Comparison of ENCODE assay signal across 8 cellular contexts in the genomic region with DNA sequence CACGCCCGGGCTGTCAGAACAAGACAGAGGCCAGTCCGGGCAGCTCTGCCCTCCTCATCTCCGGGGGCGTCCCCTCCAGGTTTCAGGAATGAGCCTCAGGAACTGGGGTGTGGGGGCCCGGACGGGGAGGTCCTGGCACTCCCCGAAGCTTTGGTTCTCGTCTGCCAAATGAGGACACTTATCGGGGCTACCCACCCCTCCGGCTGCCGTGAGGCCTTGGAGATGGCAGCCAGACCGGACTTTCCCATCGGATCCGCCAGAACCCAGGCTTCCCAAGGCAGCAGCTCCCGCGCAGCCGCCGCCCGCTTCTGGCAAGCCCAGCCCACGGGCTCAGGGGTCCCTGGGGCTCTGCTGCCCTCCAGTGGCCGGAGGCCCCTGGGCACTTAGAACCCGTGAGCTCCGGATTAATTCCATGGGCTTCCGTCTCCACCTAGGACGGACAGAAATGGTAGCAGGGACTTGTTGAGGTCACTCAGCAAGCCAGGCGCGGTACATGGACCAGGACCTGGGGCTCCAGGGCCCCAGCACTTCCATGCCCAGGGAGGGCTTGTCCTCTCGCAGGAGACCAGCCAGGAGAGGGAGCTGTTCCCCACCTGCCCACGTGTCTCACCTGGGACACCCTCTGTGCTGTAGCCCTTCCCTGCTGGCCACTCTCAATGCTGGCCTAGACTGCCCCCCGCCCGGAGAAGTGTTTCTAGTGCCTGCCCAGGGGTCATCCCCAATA.
A peak's percentile ranks its signal among the peaks of the same experiment; 100 is the strongest.
DNase-seq lines count a peak whose midpoint lies in the region; TF ChIP-seq lines count a peak whose summit lies in the region.

No MANE protein-coding gene starts in this region.

- peak overlapping the region; percentile 93 for H2AFZ ChIP-seq in OCI-LY7 (ENCODE audit: low read length)

- peak; percentile 35 for TF ChIP-seq POLR2A in erythroblast (IDR thresholded peaks at IDR 0.05; ENCODE audit: low read length)

- no peak overlapping the region; the same call in 1 of the 2 replicates for H3K9ac ChIP-seq in HUES64 (ENCODE audit: low read depth, low read length)
- H3K9ac ChIP-seq in muscle layer of colon (ENCODE audit: low read length) = no peak overlapping the region

- WGBS in HUES64 = 24% methylated on average over 32 of the region's 32 CpGs

- H3K4me1 ChIP-seq in BE2C = peaks cover 11% of the 10 kb centered on the region
- H3K4me1 ChIP-seq in HUES64 (ENCODE audit: insufficient read depth, low read length) = peaks cover 8% of the 10 kb centered on the region; the same call in 1 of the 2 replicates
- H3K4me1 ChIP-seq in OCI-LY7 (ENCODE audit: insufficient read depth, low read length, poor library complexity, severe bottlenecking) = peaks cover 36% of the 10 kb centered on the region
- H3K4me1 ChIP-seq in muscle layer of colon (ENCODE audit: insufficient read depth, low read length) = peaks cover 12% of the 10 kb centered on the region

- BruUV-seq in OCI-LY7 (replicated peaks; lab: Mats Ljungman, UMichigan) = no TSS peak

- no peaks in the 10 kb centered on the region for H3K9me2 ChIP-seq in OCI-LY7 (ENCODE audit: insufficient read depth, low read length)

- H3K79me2 ChIP-seq in OCI-LY7 (ENCODE audit: insufficient read depth, low read depth, low read length) = no peaks in the 10 kb centered on the region

- H3K36me3 ChIP-seq in BE2C = no peaks in the 10 kb centered on the region
- H3K36me3 ChIP-seq in HUES64 (ENCODE audit: insufficient read depth, low read length) = no peaks in the 10 kb centered on the region
- no peaks in the 10 kb centered on the region for H3K36me3 ChIP-seq in OCI-LY7 (ENCODE audit: insufficient read depth, low read length)
- no peaks in the 10 kb centered on the region for H3K36me3 ChIP-seq in muscle layer of colon (ENCODE audit: insufficient read depth, low read length)

- DNase-seq in BE2C = peak; percentile 92
- peak; percentile 91 for DNase-seq in GM19240 (ENCODE audit: insufficient read length, low spot score)
- DNase-seq in OCI-LY7 (ENCODE audit: low spot score) = peak; percentile 88
- peak; percentile 61 for DNase-seq in activated T-cell treated with anti-CD3 and anti-CD28 coated beads for 4 hours
- peak; percentile 74 to 85 for DNase-seq in erythroblast (lab: John Stamatoyannopoulos, UW)
- peak; percentile 46 to 49 for DNase-seq in stimulated activated CD8-positive, alpha-beta memory T cell treated with anti-CD3 and anti-CD28 coated beads, Interleukin-4, amount 100 ng/mL, for 4 hours (ENCODE audit: low read depth in 2 of 2, low spot score in 1 of 2)

- H3K27me3 ChIP-seq in BE2C (no peaks in the 10 kb centered on the region), HUES64 (ENCODE audit: insufficient read depth, low read length) (no peaks in the 10 kb centered on the region), muscle layer of colon (ENCODE audit: control insufficient read depth in 1 of 2, insufficient read depth in 2 of 2, low read length in 2 of 2) (no peaks in the 10 kb centered on the region)

- no peak overlapping the region for H3K27ac ChIP-seq in HUES64 (ENCODE audit: low read depth, low read length)
- H3K27ac ChIP-seq in OCI-LY7 (ENCODE audit: low read depth, low read length, poor library complexity, severe bottlenecking) = no peak overlapping the region
- no peak overlapping the region for H3K27ac ChIP-seq in muscle layer of colon (ENCODE audit: low read depth, low read length)

- H3K4me2 ChIP-seq in OCI-LY7 (ENCODE audit: low read length) = peak overlapping the region; percentile 82

- no peaks in the 10 kb centered on the region for H4K20me1 ChIP-seq in OCI-LY7 (ENCODE audit: insufficient read depth, low read length)

- POLR2A ChIA-PET in OCI-LY7 (lab: Charles Lee) = interaction anchor here (0.6 to 1.8 kb wide), 4 partner anchors 29 to 398 kb away, joined by 3 to 6 read pairs (median 4); no protein-coding TSS in a partner anchor

- intact Hi-C loops in OCI-LY7 (cut with micrococcal nuclease; ENCODE audit: unreplicated experiment) = loop anchor here (1.0 to 10.0 kb wide), 6 partner anchors 46 to 437 kb away; a partner anchor contains a TSS

- H3K9me3 ChIP-seq in BE2C = no peaks in the 10 kb centered on the region
- no peaks in the 10 kb centered on the region for H3K9me3 ChIP-seq in HUES64 (ENCODE audit: insufficient read depth, low read depth, low read length)
- no peaks in the 10 kb centered on the region for H3K9me3 ChIP-seq in OCI-LY7 (ENCODE audit: low read length)
- no peaks in the 10 kb centered on the region for H3K9me3 ChIP-seq in muscle layer of colon (ENCODE audit: low read length)

- peak; percentile 97 for TF ChIP-seq CTCF in BE2C (IDR thresholded peaks at IDR 0.05; ENCODE audit: low read depth, low read length)
- peak; percentile 100 for TF ChIP-seq CTCF in OCI-LY7 (conservative IDR thresholded peaks at IDR 0.05; ENCODE audit: low read length)

- CTCF ChIA-PET in OCI-LY7 (lab: Charles Lee; ENCODE audit: unreplicated experiment) = interaction anchor here (0.8 to 2.9 kb wide), 11 partner anchors 11 to 435 kb away, joined by 3 to 20 read pairs (median 4); no protein-coding TSS in a partner anchor

- H3K4me3 ChIP-seq in BE2C (ENCODE audit: low read depth, low read length) (peak overlapping the region; percentile 62), HUES64 (ENCODE audit: low read length) (peak overlapping the region; percentile 30; the same call in 1 of the 2 replicates), OCI-LY7 (ENCODE audit: low read depth, low read length, poor library complexity, severe bottlenecking) (peak overlapping the region; percentile 70), muscle layer of colon (ENCODE audit: low read depth in 1 of 2, low read length in 2 of 2) (peak overlapping the region; percentile 51 to 56)
